12 cellular contexts compared by ENCODE assay signal in genomic region chr2:240893363-240893828, GRCh38. TPM values are rescaled to one million over a fixed set of nuclear protein-coding genes. Genes with fewer than 3 reads are reported as not detected.
DNase-seq lines count a peak whose midpoint lies in the region; ATAC-seq and TF ChIP-seq lines count a peak whose summit lies in the region.
"Had no signal": no experiment of that assay in that cellular context is flagged by ENCODE, and none has a peak within 500 bp of the region (broad histone marks: within the 10 kb centered on the region; RNA-seq: fewer than 3 reads in every experiment).

No MANE protein-coding gene starts in this region.

- intact Hi-C loops in A673 (cut with micrococcal nuclease; ENCODE audit: unreplicated experiment): no loop called here

- H3K4me1 ChIP-seq in A673 (ENCODE audit: insufficient read depth, low read length, poor library complexity, severe bottlenecking) (no peaks in the 10 kb centered on the region), GM23248 (ENCODE audit: insufficient read depth) (no peaks in the 10 kb centered on the region), adipocyte (ENCODE audit: control insufficient read depth, insufficient read depth, low read length) (no peaks in the 10 kb centered on the region)

- TF ChIP-seq CTCF in A673 (conservative IDR thresholded peaks at IDR 0.05; ENCODE audit: low read depth, low read length): no peak

- no TSS peak for BruUV-seq in A673 (replicated peaks; lab: Mats Ljungman, UMichigan)

- no peak for ATAC-seq in GM21447 (IDR thresholded peaks at IDR 0.05; ENCODE audit: unreplicated experiment)
- ATAC-seq in HG03432 (IDR thresholded peaks at IDR 0.05; ENCODE audit: unreplicated experiment): no peak
- ATAC-seq in GM19328 (IDR thresholded peaks at IDR 0.05; ENCODE audit: unreplicated experiment): no peak
- ATAC-seq: naive thymus-derived CD4-positive, alpha-beta T cell had no signal

- H3F3A ChIP-seq in GM23248 (ENCODE audit: insufficient read depth): no peaks in the 10 kb centered on the region

- H3K9me2 ChIP-seq in GM23248 (ENCODE audit: insufficient read depth): no peaks in the 10 kb centered on the region

- H4K20me1 ChIP-seq in GM23248 (ENCODE audit: insufficient read depth): no peaks in the 10 kb centered on the region

- POLR2A ChIA-PET in A673 (lab: Charles Lee; ENCODE audit: low non-redundant PET): no interaction called here

- in situ Hi-C loops in GM23248 (cut with MboI): no loop called here

- H3K9ac ChIP-seq in GM23248 (no peak overlapping the region), adipocyte (ENCODE audit: low read length) (no peak overlapping the region)

- DNase-seq in A673 (ENCODE audit: low spot score) (peak; percentile 25), GM23248 (peak; percentile 78), adipocyte (ENCODE audit: low read depth) (peak; percentile 25), myocyte (ENCODE audit: low read depth) (peak; percentile 22), DMS114 treated with DMSO at 0.1 percent for 48 hours (lab: John Stamatoyannopoulos, UW; ENCODE audit: unreplicated experiment) (no peak)

- H3K9me3 ChIP-seq in A673 (ENCODE audit: low read depth, low read length, poor library complexity, severe bottlenecking): no peaks in the 10 kb centered on the region
- H3K9me3 ChIP-seq in GM23248 (ENCODE audit: low read depth): no peaks in the 10 kb centered on the region
- H3K9me3 ChIP-seq in adipocyte (ENCODE audit: control insufficient read depth, low read length): no peaks in the 10 kb centered on the region
- H3K9me3 ChIP-seq: thoracic aorta had no signal

- H3K4me3 ChIP-seq in A673 (ENCODE audit: low read depth, low read length, poor library complexity, severe bottlenecking): no peak overlapping the region
- H3K4me3 ChIP-seq in GM23248: no peak overlapping the region
- no peak overlapping the region for H3K4me3 ChIP-seq in adipocyte (ENCODE audit: low read length)
- H3K4me3 ChIP-seq: thoracic aorta had no signal

- H3K27ac ChIP-seq in A673 (ENCODE audit: low read depth, low read length, poor library complexity, severe bottlenecking) (no peak overlapping the region), GM23248 (no peak overlapping the region)
- H3K27ac ChIP-seq: thoracic aorta had no signal

- H3K36me3 ChIP-seq in A673 (ENCODE audit: insufficient read depth, low read length, poor library complexity, severe bottlenecking): no peaks in the 10 kb centered on the region
- H3K36me3 ChIP-seq in GM23248 (ENCODE audit: low read depth): no peaks in the 10 kb centered on the region
- no peaks in the 10 kb centered on the region for H3K36me3 ChIP-seq in adipocyte (ENCODE audit: control insufficient read depth, insufficient read depth, low read length, severe bottlenecking)
- H3K36me3 ChIP-seq: thoracic aorta had no signal

- H3K27me3 ChIP-seq in A673 (replicated peaks; ENCODE audit: insufficient read depth, low read depth, low read length, poor library complexity): no peaks in the 10 kb centered on the region
- no peaks in the 10 kb centered on the region for H3K27me3 ChIP-seq in GM23248 (replicated peaks; ENCODE audit: insufficient read depth)
- H3K27me3 ChIP-seq in adipocyte (replicated peaks; ENCODE audit: control insufficient read depth, insufficient read depth, low read length): no peaks in the 10 kb centered on the region

- 66 to 67% methylated on average over 9 to 17 of the region's 17 CpGs for WGBS in GM23248 (ENCODE audit: low coverage in 1 of 2, low lambda C conversion rate in 2 of 2, missing lambda C conversion rate in 2 of 2), 2 experiments

- H3K4me2 ChIP-seq in GM23248 (ENCODE audit: unreplicated experiment): no peak overlapping the region

- no peaks in the 10 kb centered on the region for H3K79me2 ChIP-seq in GM23248 (ENCODE audit: insufficient read depth)

- CTCF ChIA-PET in A673 (lab: Charles Lee): no interaction called here

- no peak overlapping the region for H2AFZ ChIP-seq in GM23248

RNA-seq across cellular contexts. Expression of gene MAB21L4, which starts 2.6 kb away (rescaled TPM):
- total RNA-seq in A673 (2021): not detected in 2 replicates
- not detected in 2 replicates for total RNA-seq in GM23248 (2014; rRNA removed; shearing (Covaris generic))
- polyA plus RNA-seq in GM23248 (2016; fragmentation: Nextera tagmentation; extraction: Ambion mirVana): not detected in 2 replicates
- not detected in 2 replicates for total RNA-seq in myocyte
- polyA plus RNA-seq in myocyte (2012): not detected
- total RNA-seq: G401; M059J; naive thymus-derived CD4-positive, alpha-beta T cell; thoracic aorta had no signal
- polyA plus RNA-seq: naive thymus-derived CD4-positive, alpha-beta T cell had no signal

RNA-seq across cellular contexts. Expression of gene CROCC2, which starts 12.7 kb away (rescaled TPM):
- total RNA-seq in A673 (2021) (not detected in 2 replicates), myocyte (0.05 TPM in 1 of 2 replicates, not detected in the other)
- total RNA-seq in GM23248 (2014; rRNA removed; shearing (Covaris generic)): under 0.01 and 2.4 TPM in 2 replicates
- not detected in 2 replicates for polyA plus RNA-seq in GM23248 (2016; fragmentation: Nextera tagmentation; extraction: Ambion mirVana)
- polyA plus RNA-seq in myocyte (2012): not detected
- total RNA-seq: G401, M059J, thoracic aorta had no signal
- polyA plus RNA-seq: naive thymus-derived CD4-positive, alpha-beta T cell had no signal

RNA-seq across cellular contexts. Expression of gene AGXT, which starts 24.8 kb away (rescaled TPM):
- total RNA-seq in A673 (2021): not detected in 2 replicates
- total RNA-seq in GM23248 (2014; rRNA removed; shearing (Covaris generic)): not detected in 2 replicates
- not detected in 2 replicates for polyA plus RNA-seq in GM23248 (2016; fragmentation: Nextera tagmentation; extraction: Ambion mirVana)
- total RNA-seq in myocyte: not detected in 2 replicates
- not detected for polyA plus RNA-seq in myocyte (2012)
- total RNA-seq: G401; M059J; naive thymus-derived CD4-positive, alpha-beta T cell; thoracic aorta had no signal
- polyA plus RNA-seq: naive thymus-derived CD4-positive, alpha-beta T cell had no signal
